Comparison of ENCODE assay signal across 17 cellular contexts in the genomic region with DNA sequence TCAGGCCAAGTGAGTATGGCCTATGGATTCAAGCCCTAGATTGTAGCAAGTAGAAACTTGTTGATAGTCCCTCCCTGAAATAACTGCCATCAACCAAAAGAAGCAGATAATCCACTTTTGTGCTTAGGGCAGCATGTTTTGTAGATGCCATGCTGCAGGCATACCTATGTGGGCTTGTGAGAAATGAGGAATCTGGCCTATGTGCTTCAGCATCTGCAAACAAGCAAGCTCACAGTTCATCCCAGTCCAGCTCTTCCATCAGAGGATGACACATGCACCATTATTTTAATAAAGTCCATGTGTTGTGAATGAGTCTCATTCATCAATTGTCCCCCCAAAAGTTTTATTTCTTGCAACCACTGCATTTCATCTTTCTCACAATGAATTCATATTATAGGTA.
DNase-seq lines count a peak whose midpoint lies in the region; ATAC-seq and TF ChIP-seq lines count a peak whose summit lies in the region.
"Had no signal": no experiment of that assay in that cellular context is flagged by ENCODE, and none has a peak within 500 bp of the region (broad histone marks: within the 10 kb centered on the region; RNA-seq: fewer than 3 reads in every experiment).

No MANE protein-coding gene starts in this region.

- intact Hi-C loops in activated CD4-positive, alpha-beta T cell treated with anti-CD3 and anti-CD28 coated beads, Interleukin-2, amount 10 ng/mL, durations not matched to agents 24 days and 14 days (cut with micrococcal nuclease) = loop anchor here (1.0 to 5.0 kb wide), 4 partner anchors 93 to 230 kb away; no protein-coding TSS in a partner anchor
- intact Hi-C loops in esophagus squamous epithelium (cut with DNase I) = no loop called here

- no peak for ATAC-seq in RWPE2 (ENCODE audit: low read depth)
- ATAC-seq in GM18870 (IDR thresholded peaks at IDR 0.05; ENCODE audit: unreplicated experiment) = no peak
- no peak for ATAC-seq in gastroesophageal sphincter

- DNase-seq in activated CD4-positive, alpha-beta T cell treated with anti-CD3 and anti-CD28 coated beads, Interleukin-2, amount 10 ng/mL, durations not matched to agents 24 days and 14 days = no peak
- DNase-seq in activated CD4-positive, alpha-beta T cell treated with anti-CD3 and anti-CD28 coated beads, Interleukin-2, amount 50 U/mL, for 1 hour = no peak
- no peak for DNase-seq in RWPE2 (ENCODE audit: low spot score)
- DNase-seq in esophagus squamous epithelium (lab: John Stamatoyannopoulos, UW) = no peak
- no peak for DNase-seq in smooth muscle cell (lab: John Stamatoyannopoulos, UW; ENCODE audit: unreplicated experiment)
- DNase-seq in right atrium auricular region (ENCODE audit: low spot score) = no peak
- DNase-seq: 8988T; activated CD4-positive, CD25-positive, alpha-beta regulatory T cell; DND-41; islet precursor cell; MV-4-11; NCI-H510A; SIG-M5 had no signal

- peak overlapping the region; percentile 17 for H3K4me2 ChIP-seq in smooth muscle cell

- H3K27ac ChIP-seq in RWPE2 (ENCODE audit: poor library complexity, severe bottlenecking) (peak overlapping the region; percentile 97), esophagus squamous epithelium (peak overlapping the region; percentile 34 to 60 (median 50)), smooth muscle cell (ENCODE audit: low read depth) (peak overlapping the region; percentile 77), right atrium auricular region (no peak overlapping the region), gastroesophageal sphincter (peak overlapping the region in 2 of 4 donors; percentile 71 to 72)
- H3K27ac ChIP-seq: HL-60 had no signal

- H3K4me3 Mint-ChIP-seq in activated CD4-positive, alpha-beta T cell treated with anti-CD3 and anti-CD28 coated beads, Interleukin-2, amount 10 ng/mL, durations not matched to agents 24 days and 14 days = no peak overlapping the region
- H3K4me3 Mint-ChIP-seq: neural crest cell had no signal

- H3K27me3 Mint-ChIP-seq in activated CD4-positive, alpha-beta T cell treated with anti-CD3 and anti-CD28 coated beads, Interleukin-2, amount 10 ng/mL, durations not matched to agents 24 days and 14 days = no peaks in the 10 kb centered on the region

- H3K79me2 ChIP-seq in smooth muscle cell (ENCODE audit: low read depth) = no peaks in the 10 kb centered on the region

- H3K4me3 ChIP-seq in RWPE2 (ENCODE audit: severe bottlenecking) = no peak overlapping the region
- H3K4me3 ChIP-seq in esophagus squamous epithelium = no peak overlapping the region
- H3K4me3 ChIP-seq in smooth muscle cell = no peak overlapping the region
- no peak overlapping the region for H3K4me3 ChIP-seq in right atrium auricular region
- no peak overlapping the region for H3K4me3 ChIP-seq in gastroesophageal sphincter

- no peaks in the 10 kb centered on the region for H3K27me3 ChIP-seq in RWPE2 (ENCODE audit: insufficient read depth, poor library complexity, severe bottlenecking)
- no peaks in the 10 kb centered on the region for H3K27me3 ChIP-seq in esophagus squamous epithelium
- H3K27me3 ChIP-seq in smooth muscle cell (ENCODE audit: low read depth) = no peaks in the 10 kb centered on the region
- H3K27me3 ChIP-seq in right atrium auricular region = no peaks in the 10 kb centered on the region
- H3K27me3 ChIP-seq in gastroesophageal sphincter = no peaks in the 10 kb centered on the region

- H3K36me3 ChIP-seq in RWPE2 (ENCODE audit: low read depth) (no peaks in the 10 kb centered on the region), esophagus squamous epithelium (no peaks in the 10 kb centered on the region), smooth muscle cell (ENCODE audit: low read depth) (no peaks in the 10 kb centered on the region), right atrium auricular region (no peaks in the 10 kb centered on the region), gastroesophageal sphincter (no peaks in the 10 kb centered on the region)

- H4K20me1 ChIP-seq in smooth muscle cell (ENCODE audit: low read depth) = no peaks in the 10 kb centered on the region

- H3K9me3 Mint-ChIP-seq in activated CD4-positive, alpha-beta T cell treated with anti-CD3 and anti-CD28 coated beads, Interleukin-2, amount 10 ng/mL, durations not matched to agents 24 days and 14 days = peaks cover 16% of the 10 kb centered on the region

- H3K4me1 ChIP-seq in RWPE2 (ENCODE audit: insufficient read depth, poor library complexity, severe bottlenecking) (peaks cover 34% of the 10 kb centered on the region), esophagus squamous epithelium (peaks cover 0 to 20% (median 0%) of the 10 kb centered on the region in 3 donors), smooth muscle cell (ENCODE audit: low read depth) (no peaks in the 10 kb centered on the region), right atrium auricular region (no peaks in the 10 kb centered on the region), gastroesophageal sphincter (peaks cover 0 to 8% (median 0%) of the 10 kb centered on the region in 3 donors)

- H3K9ac ChIP-seq in smooth muscle cell (ENCODE audit: low read depth) = no peak overlapping the region

- H3K9me3 ChIP-seq in RWPE2 (ENCODE audit: severe bottlenecking) = no peaks in the 10 kb centered on the region
- H3K9me3 ChIP-seq in esophagus squamous epithelium = no peaks in the 10 kb centered on the region
- peaks cover 8% of the 10 kb centered on the region for H3K9me3 ChIP-seq in smooth muscle cell (replicated peaks; ENCODE audit: low read depth)
- peaks cover 0 to 7% of the 10 kb centered on the region in 2 donors for H3K9me3 ChIP-seq in right atrium auricular region
- peaks cover 0 to 2% (median 0%) of the 10 kb centered on the region in 3 donors for H3K9me3 ChIP-seq in gastroesophageal sphincter

- H3K36me3 Mint-ChIP-seq in activated CD4-positive, alpha-beta T cell treated with anti-CD3 and anti-CD28 coated beads, Interleukin-2, amount 10 ng/mL, durations not matched to agents 24 days and 14 days (ENCODE audit: low read depth) = peaks cover 3% of the 10 kb centered on the region

- H3K4me1 Mint-ChIP-seq in activated CD4-positive, alpha-beta T cell treated with anti-CD3 and anti-CD28 coated beads, Interleukin-2, amount 10 ng/mL, durations not matched to agents 24 days and 14 days = peaks cover 22% of the 10 kb centered on the region
- H3K4me1 Mint-ChIP-seq: neural crest cell had no signal

- TF ChIP-seq POLR2A in esophagus squamous epithelium (IDR thresholded peaks at IDR 0.05) (no peak), gastroesophageal sphincter (IDR thresholded peaks at IDR 0.05) (no peak)

- peak overlapping the region; percentile 89 for H3K27ac Mint-ChIP-seq in activated CD4-positive, alpha-beta T cell treated with anti-CD3 and anti-CD28 coated beads, Interleukin-2, amount 10 ng/mL, durations not matched to agents 24 days and 14 days

- no peaks in the 10 kb centered on the region for H3F3A ChIP-seq in smooth muscle cell (ENCODE audit: low read depth)

- TF ChIP-seq CTCF in RWPE2 (IDR thresholded peaks at IDR 0.05; ENCODE audit: poor library complexity, severe bottlenecking) (no peak), esophagus squamous epithelium (IDR thresholded peaks at IDR 0.05) (no peak), smooth muscle cell (IDR thresholded peaks at IDR 0.05; ENCODE audit: borderline replicate concordance, insufficient read depth, poor library complexity, severe bottlenecking) (no peak), right atrium auricular region (IDR thresholded peaks at IDR 0.05) (no peak), gastroesophageal sphincter (IDR thresholded peaks at IDR 0.05) (no peak)

- TF ChIP-seq EP300 in gastroesophageal sphincter (IDR thresholded peaks at IDR 0.05) = no peak

- H2AFZ ChIP-seq in smooth muscle cell (ENCODE audit: low read depth) = no peak overlapping the region

Comparison
In these comparisons a context has a peak if more than half of its experiments do, and no peak if none do; other contexts are left out.
1. H3K27ac ChIP-seq: peak in RWPE2 (single experiment), esophagus squamous epithelium (4 of 4) and smooth muscle cell (single experiment); none in right atrium auricular region (0 of 2).